In genomic region chr3:99925584-99925983, GRCh38 we compare ENCODE assay signal across 1 cellular context.
TF ChIP-seq lines count a peak whose summit lies in the region.

No MANE protein-coding gene starts in this region.

TF ChIP-seq in HEK293, 187 proteins besides CTCF, POLR2A, EP300 and RAD21 (continued from another document and continues in another):
- TF ChIP-seq TSHZ1 (tag by site-specific recombination; IDR thresholded peaks at IDR 0.05; ENCODE audit: borderline replicate concordance), result peak; percentile 34; the same call in 1 of the 2 replicates
- no peak for TF ChIP-seq ZNF350 (tag by site-specific recombination; IDR thresholded peaks at IDR 0.05)
- no peak for TF ChIP-seq ZBTB44 (tag by site-specific recombination; IDR thresholded peaks at IDR 0.05)
- no peak for TF ChIP-seq ZNF777 (tag by site-specific recombination; IDR thresholded peaks at IDR 0.05; ENCODE audit: borderline replicate concordance)
- TF ChIP-seq ZNF48 (tag by site-specific recombination; IDR thresholded peaks at IDR 0.05), result no peak
- TF ChIP-seq ZNF133 (tag by site-specific recombination; IDR thresholded peaks at IDR 0.05), result no peak
- no peak for TF ChIP-seq ZNF214 (tag by site-specific recombination; IDR thresholded peaks at IDR 0.05; ENCODE audit: borderline replicate concordance)
- TF ChIP-seq PRDM6 (tag by site-specific recombination; IDR thresholded peaks at IDR 0.05), result no peak
- no peak for TF ChIP-seq ZNF580 (tag by site-specific recombination; IDR thresholded peaks at IDR 0.05)
- TF ChIP-seq ZNF416 (tag by site-specific recombination; IDR thresholded peaks at IDR 0.05), result no peak
- no peak for TF ChIP-seq ZNF292 (tag by site-specific recombination; IDR thresholded peaks at IDR 0.05; ENCODE audit: borderline replicate concordance, low read depth)
- no peak for TF ChIP-seq ZNF670 (tag by site-specific recombination; IDR thresholded peaks at IDR 0.05; ENCODE audit: low read depth)
- TF ChIP-seq ZNF449 (tag by site-specific recombination; IDR thresholded peaks at IDR 0.05), result no peak
- peak; percentile 29; the same call in 1 of the 2 replicates for TF ChIP-seq KLF8 (tag by site-specific recombination; IDR thresholded peaks at IDR 0.05)
- TF ChIP-seq ZNF785 (tag by site-specific recombination; IDR thresholded peaks at IDR 0.05), result no peak
- TF ChIP-seq KLF1 (tag by site-specific recombination; IDR thresholded peaks at IDR 0.05), result no peak
- TF ChIP-seq HOXC10 (CRISPR knock-in tag; IDR thresholded peaks at IDR 0.05), result no peak
- TF ChIP-seq KLF17 (tag by site-specific recombination; IDR thresholded peaks at IDR 0.05), result no peak; the same call in 1 of the 2 replicates
- TF ChIP-seq ZNF184 (tag by site-specific recombination; IDR thresholded peaks at IDR 0.05), result no peak
- no peak for TF ChIP-seq ZNF23 (tag by site-specific recombination; IDR thresholded peaks at IDR 0.05; ENCODE audit: borderline replicate concordance)
- TF ChIP-seq ZNF324 (tag by site-specific recombination; IDR thresholded peaks at IDR 0.05), result no peak
- peak; percentile 56; the same call in 1 of the 2 replicates for TF ChIP-seq IKZF3 (tag by site-specific recombination; IDR thresholded peaks at IDR 0.05)
- TF ChIP-seq ZNF138 (tag by site-specific recombination; IDR thresholded peaks at IDR 0.05; ENCODE audit: borderline replicate concordance), result no peak
- no peak for TF ChIP-seq AEBP2 (tag by site-specific recombination; IDR thresholded peaks at IDR 0.05; ENCODE audit: borderline replicate concordance)
- no peak for TF ChIP-seq ZNF211 (tag by site-specific recombination; IDR thresholded peaks at IDR 0.05; ENCODE audit: low read depth)
- TF ChIP-seq ZBTB49 (tag by site-specific recombination; IDR thresholded peaks at IDR 0.05; ENCODE audit: low read depth), result no peak
- TF ChIP-seq HOXA7 (CRISPR knock-in tag; IDR thresholded peaks at IDR 0.05; ENCODE audit: borderline replicate concordance), result no peak
- no peak for TF ChIP-seq ZNF16 (tag by site-specific recombination; IDR thresholded peaks at IDR 0.05; ENCODE audit: low read depth)
- no peak for TF ChIP-seq GLIS2 (tag by site-specific recombination; IDR thresholded peaks at IDR 0.05)
- no peak for TF ChIP-seq YY2 (tag by site-specific recombination; IDR thresholded peaks at IDR 0.05)
- no peak for TF ChIP-seq SP2 (tag by site-specific recombination; IDR thresholded peaks at IDR 0.05)
- no peak for TF ChIP-seq ZNF174 (tag by site-specific recombination; IDR thresholded peaks at IDR 0.05)
- no peak for TF ChIP-seq RBAK (tag by site-specific recombination; IDR thresholded peaks at IDR 0.05)
- TF ChIP-seq ZNF792 (tag by site-specific recombination; IDR thresholded peaks at IDR 0.05), result no peak
- no peak for TF ChIP-seq SCRT2 (tag by site-specific recombination; IDR thresholded peaks at IDR 0.05)
- peak; percentile 31; the same call in 1 of the 2 replicates for TF ChIP-seq ZFP37 (tag by site-specific recombination; IDR thresholded peaks at IDR 0.05)
- 0 out of 2 replicates have a peak, but pooled peaks have one; percentile 3 for TF ChIP-seq ZNF654 (tag by site-specific recombination; IDR thresholded peaks at IDR 0.05; ENCODE audit: low read depth)
- TF ChIP-seq GLI4 (tag by site-specific recombination; IDR thresholded peaks at IDR 0.05), result no peak
- no peak for TF ChIP-seq OVOL3 (tag by site-specific recombination; IDR thresholded peaks at IDR 0.05)
- TF ChIP-seq ZNF660 (tag by site-specific recombination; IDR thresholded peaks at IDR 0.05), result peak; percentile 73; the same call in 1 of the 2 replicates
- no peak for TF ChIP-seq ZNF148 (tag by site-specific recombination; IDR thresholded peaks at IDR 0.05; ENCODE audit: borderline replicate concordance)
- TF ChIP-seq ZNF423 (tag by site-specific recombination; IDR thresholded peaks at IDR 0.05), result no peak
- TF ChIP-seq ZNF701 (tag by site-specific recombination; IDR thresholded peaks at IDR 0.05), result no peak
- TF ChIP-seq ZNF768 (tag by site-specific recombination; IDR thresholded peaks at IDR 0.05), result no peak
- TF ChIP-seq ZBTB10 (tag by site-specific recombination; IDR thresholded peaks at IDR 0.05), result no peak
- peak; percentile 88 for TF ChIP-seq OSR2 (tag by site-specific recombination; IDR thresholded peaks at IDR 0.05)
- TF ChIP-seq ZBTB7A (tag by site-specific recombination; IDR thresholded peaks at IDR 0.05; ENCODE audit: low read depth), result no peak
